ENCODE assay signal across 13 cellular contexts in the genomic region with DNA sequence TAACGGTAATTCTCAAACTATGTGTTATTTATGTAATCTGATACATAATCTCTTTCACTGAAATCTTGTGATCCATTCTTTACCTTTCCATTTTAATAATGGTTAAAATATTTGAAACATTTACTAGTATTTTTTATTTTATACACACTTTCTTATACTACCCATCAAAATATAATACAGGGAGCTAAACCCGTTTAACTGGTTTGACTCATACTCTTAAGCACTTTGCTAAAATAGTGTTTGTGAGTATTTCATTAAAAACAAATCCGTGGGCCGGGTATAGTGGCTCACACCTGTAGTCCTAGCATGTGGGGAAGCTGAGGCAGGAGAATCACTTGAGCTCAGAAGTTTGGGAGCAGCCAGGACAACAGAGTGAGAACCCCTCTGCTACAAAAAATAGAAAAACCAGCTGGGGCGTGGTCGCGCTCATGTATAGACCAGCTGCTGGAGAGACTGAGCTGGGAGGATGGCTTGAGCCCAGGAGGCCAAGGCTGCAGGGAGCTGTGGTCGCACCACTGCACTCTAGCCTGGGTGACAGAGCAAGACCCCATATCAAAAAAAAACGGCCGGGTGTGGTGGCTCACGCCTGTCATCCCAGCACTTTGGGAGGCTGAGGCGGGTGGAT.
"Had no signal": no experiment of that assay in that cellular context is flagged by ENCODE, and none has a peak within 500 bp of the region (broad histone marks: within the 10 kb centered on the region; RNA-seq: fewer than 3 reads in every experiment).

No MANE protein-coding gene starts in this region.

- H3K4me3 Mint-ChIP-seq: activated CD4-positive, alpha-beta memory T cell treated with anti-CD3 and anti-CD28 coated beads for 36 hours; neural crest cell; stimulated activated naive B cell treated with anti-CD40 and anti-IgM and Interleukin-4, amounts not matched to agents 10 μg/mL and 1 μg/mL and 100 μg/mL, for 72 hours had no signal

- H3K4me1 ChIP-seq: breast epithelium had no signal

- H3K9me3 Mint-ChIP-seq: activated CD4-positive, alpha-beta memory T cell treated with anti-CD3 and anti-CD28 coated beads for 36 hours; neural crest cell; type B pancreatic cell had no signal

- DNase-seq: activated CD4-positive, alpha-beta memory T cell treated with anti-CD3 and anti-CD28 coated beads for 36 hours; activated CD4-positive, alpha-beta T cell treated with anti-CD3 and anti-CD28 coated beads for 1 hour; activated gamma-delta T cell treated with Interleukin-2 at 50 U/mL for 16 hours; activated T-cell treated with anti-CD3 and anti-CD28 coated beads, Interleukin-2, amount 50 U/mL, for 48 hours; foreskin melanocyte; small intestine; stimulated activated naive B cell treated with anti-CD40 and anti-IgM and Interleukin-4, amounts not matched to agents 10 μg/mL and 1 μg/mL and 100 μg/mL, for 72 hours; T-helper 9 cell had no signal

- H3K27me3 ChIP-seq: breast epithelium, ovary had no signal

- H3K9me3 ChIP-seq: breast epithelium, ovary had no signal

- ATAC-seq: left lobe of liver; stimulated activated naive B cell treated with anti-CD40 and anti-IgM and Interleukin-4, amounts not matched to agents 10 μg/mL and 1 μg/mL and 100 μg/mL, for 72 hours had no signal

- H3K36me3 ChIP-seq: breast epithelium, ovary had no signal

- H3K27ac Mint-ChIP-seq: activated CD4-positive, alpha-beta memory T cell treated with anti-CD3 and anti-CD28 coated beads for 36 hours; stimulated activated naive B cell treated with anti-CD40 and anti-IgM and Interleukin-4, amounts not matched to agents 10 μg/mL and 1 μg/mL and 100 μg/mL, for 72 hours had no signal

- H3K4me3 ChIP-seq: breast epithelium, ovary had no signal

- H3K4me1 Mint-ChIP-seq: neural crest cell; stimulated activated naive B cell treated with anti-CD40 and anti-IgM and Interleukin-4, amounts not matched to agents 10 μg/mL and 1 μg/mL and 100 μg/mL, for 72 hours had no signal

- H3K27me3 Mint-ChIP-seq: activated CD4-positive, alpha-beta memory T cell treated with anti-CD3 and anti-CD28 coated beads for 36 hours; stimulated activated naive B cell treated with anti-CD40 and anti-IgM and Interleukin-4, amounts not matched to agents 10 μg/mL and 1 μg/mL and 100 μg/mL, for 72 hours; type B pancreatic cell had no signal

- H3K27ac ChIP-seq: breast epithelium, ovary had no signal
